8 cellular contexts compared by ENCODE assay signal in the genomic region with DNA sequence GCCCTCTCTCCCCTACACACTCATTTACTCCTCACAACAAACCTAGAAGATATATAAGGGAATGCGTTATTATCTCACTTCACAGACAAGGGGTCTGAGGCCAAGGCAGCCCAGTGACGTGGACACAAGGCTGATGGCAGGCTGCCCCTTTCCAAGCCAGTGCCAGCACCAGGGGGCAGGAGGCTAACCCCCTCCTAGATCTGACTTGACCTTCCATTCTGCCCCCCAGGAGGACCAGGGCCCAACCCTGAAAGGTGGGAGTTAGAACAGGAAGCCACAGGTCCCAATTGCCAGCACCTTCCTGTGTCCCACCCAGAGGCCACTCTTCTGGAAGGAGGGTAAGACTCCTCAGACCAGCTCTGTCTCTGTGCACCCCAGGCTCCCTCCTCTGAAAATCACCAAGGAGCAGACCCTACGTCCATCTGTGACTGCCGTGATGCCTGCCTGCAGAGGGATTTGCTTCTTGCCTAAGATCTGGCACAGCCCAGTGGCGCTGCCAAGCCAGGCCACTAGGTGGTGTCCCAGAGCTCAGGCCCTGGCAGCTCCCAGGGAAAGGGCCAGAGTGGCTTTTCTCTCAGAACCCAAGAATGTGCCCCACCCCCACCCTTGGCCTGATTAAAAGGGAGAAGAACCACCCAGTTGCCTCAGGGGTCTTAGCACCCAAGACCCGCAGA. TPM values are rescaled to one million over a fixed set of nuclear protein-coding genes. Genes with fewer than 3 reads are reported as not detected.
DNase-seq lines count a peak whose midpoint lies in the region; ATAC-seq and TF ChIP-seq lines count a peak whose summit lies in the region.

No MANE protein-coding gene starts in this region.

- H3K4me3 ChIP-seq in BE2C (ENCODE audit: low read depth, low read length) (no peak overlapping the region), left lung (peak overlapping the region in 1 of 2 donors; percentile 36)

- TF ChIP-seq CTCF in BE2C (IDR thresholded peaks at IDR 0.05; ENCODE audit: low read depth, low read length) = peak; percentile 98
- peak; percentile 96 to 99 for TF ChIP-seq CTCF in left lung (IDR thresholded peaks at IDR 0.05)

- H3K36me3 Mint-ChIP-seq in activated CD4-positive, alpha-beta T cell treated with anti-CD3 and anti-CD28 coated beads, Interleukin-2, amount 10 ng/mL, durations not matched to agents 7 days and 5 days (ENCODE audit: low read depth) = no peaks in the 10 kb centered on the region

- ATAC-seq in left lung = peak; percentile 85
- no peak for ATAC-seq in HG02870 (IDR thresholded peaks at IDR 0.05; ENCODE audit: unreplicated experiment)

- H3K36me3 ChIP-seq in BE2C (no peaks in the 10 kb centered on the region), left lung (no peaks in the 10 kb centered on the region)

- H3K4me1 ChIP-seq in BE2C (peaks cover 9% of the 10 kb centered on the region), left lung (peaks cover 46 to 71% of the 10 kb centered on the region in 2 donors)

- CTCF ChIA-PET in activated CD4-positive, alpha-beta T cell treated with anti-CD3 and anti-CD28 coated beads, Interleukin-2, amount 10 ng/mL, durations not matched to agents 7 days and 5 days (lab: Charles Lee) = interaction anchor here (0.8 to 3.5 kb wide), 12 partner anchors 9 to 152 kb away, joined by 3 to 16 read pairs (median 4); a partner anchor contains a TSS

- H3K9me3 ChIP-seq in BE2C = no peaks in the 10 kb centered on the region
- no peaks in the 10 kb centered on the region for H3K9me3 ChIP-seq in left lung

- peak overlapping the region; percentile 93 for H3K27ac ChIP-seq in cingulate gyrus (ENCODE audit: low read depth, low read length)
- peak overlapping the region; percentile 87 to 96 for H3K27ac ChIP-seq in left lung

- POLR2A ChIA-PET in activated CD4-positive, alpha-beta T cell treated with anti-CD3 and anti-CD28 coated beads, Interleukin-2, amount 10 ng/mL, durations not matched to agents 7 days and 5 days (lab: Charles Lee) = no interaction called here

- peaks cover 7% of the 10 kb centered on the region for H3K4me1 Mint-ChIP-seq in activated CD4-positive, alpha-beta T cell treated with anti-CD3 and anti-CD28 coated beads, Interleukin-2, amount 10 ng/mL, durations not matched to agents 7 days and 5 days

- intact Hi-C loops in left lung (cut with DNase I) = no loop called here

- H3K27me3 ChIP-seq in BE2C (no peaks in the 10 kb centered on the region), left lung (no peaks in the 10 kb centered on the region)

- H3K27ac Mint-ChIP-seq in activated CD4-positive, alpha-beta T cell treated with anti-CD3 and anti-CD28 coated beads, Interleukin-2, amount 10 ng/mL, durations not matched to agents 7 days and 5 days = no peak overlapping the region

- H3K4me3 Mint-ChIP-seq in activated CD4-positive, alpha-beta T cell treated with anti-CD3 and anti-CD28 coated beads, Interleukin-2, amount 10 ng/mL, durations not matched to agents 7 days and 5 days = no peak overlapping the region

- H3K9me3 Mint-ChIP-seq in activated CD4-positive, alpha-beta T cell treated with anti-CD3 and anti-CD28 coated beads, Interleukin-2, amount 10 ng/mL, durations not matched to agents 7 days and 5 days = no peaks in the 10 kb centered on the region

- peak; percentile 82 for DNase-seq in BE2C
- peak; percentile 93 for DNase-seq in H4 (ENCODE audit: low spot score)
- peak; percentile 76 for DNase-seq in NCI-H460 (ENCODE audit: extremely low read depth, low read depth)
- peak; percentile 79 for DNase-seq in activated CD4-positive, alpha-beta T cell treated with anti-CD3 and anti-CD28 coated beads, Interleukin-2, amount 10 ng/mL, durations not matched to agents 7 days and 5 days
- peak; percentile 88 to 96 for DNase-seq in left lung
- DNase-seq in stimulated activated CD4-positive, alpha-beta T cell treated with anti-CD3 and anti-CD28 coated beads, Interleukin-1b, Interleukin-23, amount 100 ng/mL, for 4 hours (ENCODE audit: low read depth in 2 of 2) = peak; percentile 70 to 78

- peaks cover 8% of the 10 kb centered on the region for H3K27me3 Mint-ChIP-seq in activated CD4-positive, alpha-beta T cell treated with anti-CD3 and anti-CD28 coated beads, Interleukin-2, amount 10 ng/mL, durations not matched to agents 7 days and 5 days

RNA-seq across cellular contexts. Expression of a gene that starts 42.4 kb away (rescaled TPM):
- polyA plus RNA-seq in BE2C (2012; ENCODE audit: insufficient read depth, insufficient read length, low read depth) = 156 TPM
- 36.2 and 87.6 TPM in 2 replicates for total RNA-seq in H4 (2014; rRNA removed; shearing (Covaris generic))
- total RNA-seq in NCI-H460 (2014; rRNA removed; shearing (Covaris generic)) = 58.9 and 70.3 TPM in 2 replicates
- polyA plus RNA-seq in NCI-H460 (2014; cell fraction: nucleus; rRNA removed) = 43.9 and 45.9 TPM in 2 replicates
- 10 to 100 TPM; 27.1 to 38.4 TPM for total RNA-seq in activated CD4-positive, alpha-beta T cell treated with anti-CD3 and anti-CD28 coated beads, Interleukin-2, amount 10 ng/mL, durations not matched to agents 7 days and 5 days
- 10 to 100 TPM; 39.2 to 39.8 TPM for total RNA-seq in left lung
